Comparison of ENCODE assay signal across 22 cellular contexts in the genomic region with DNA sequence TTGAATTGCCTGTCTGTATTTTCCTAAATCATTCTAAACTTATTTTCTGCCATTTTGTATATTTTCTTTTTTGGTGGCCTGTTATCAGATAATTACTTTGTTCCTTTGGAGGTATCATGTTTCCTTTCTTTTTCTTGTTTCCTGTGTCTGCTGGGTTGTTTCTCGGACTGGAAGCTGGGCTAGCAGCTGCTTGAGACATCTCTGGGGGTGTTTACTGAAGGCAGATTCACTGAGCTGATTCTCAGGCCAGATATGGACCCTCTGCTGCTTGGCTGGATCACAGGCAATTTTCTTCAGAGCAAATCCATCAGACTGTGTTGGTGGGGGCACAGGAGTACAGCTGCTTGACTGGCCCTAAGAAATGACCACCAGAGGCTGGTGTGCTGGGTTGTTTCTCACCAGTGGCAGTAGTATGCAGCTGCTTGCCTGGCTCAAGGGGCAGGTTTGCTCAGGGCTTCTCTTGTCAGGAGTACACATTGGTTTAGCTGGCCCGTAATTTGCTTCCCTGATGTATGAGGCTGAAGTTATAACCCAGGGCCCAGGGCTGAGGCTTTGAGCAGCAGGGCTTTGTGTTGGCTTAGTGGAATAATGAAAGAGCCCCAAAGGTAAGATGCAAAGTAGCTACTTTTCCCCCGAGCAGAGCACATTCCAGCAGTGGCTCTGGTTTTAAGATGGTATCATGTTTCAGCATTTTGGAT.
DNase-seq lines count a peak whose midpoint lies in the region; ATAC-seq and TF ChIP-seq lines count a peak whose summit lies in the region.
"Had no signal": no experiment of that assay in that cellular context is flagged by ENCODE, and none has a peak within 500 bp of the region (broad histone marks: within the 10 kb centered on the region; RNA-seq: fewer than 3 reads in every experiment).

No MANE protein-coding gene starts in this region.

- no peak for TF ChIP-seq CTCF in neural crest cell (conservative IDR thresholded peaks at IDR 0.05)
- TF ChIP-seq CTCF in omental fat pad (IDR thresholded peaks at IDR 0.05), result no peak
- TF ChIP-seq CTCF in CD4-positive, alpha-beta T cell (IDR thresholded peaks at IDR 0.05), result no peak

- H3K27me3 ChIP-seq in ectodermal cell (ENCODE audit: control insufficient read depth, insufficient read depth, low read length, poor library complexity, severe bottlenecking), result no peaks in the 10 kb centered on the region
- H3K27me3 ChIP-seq in CD4-positive, alpha-beta T cell (ENCODE audit: control insufficient read depth, insufficient read depth, low read length), result no peaks in the 10 kb centered on the region
- H3K27me3 ChIP-seq: tibial artery had no signal

- DNase-seq in ELF-1 (ENCODE audit: low read depth, low spot score) (peak; percentile 19), M059J (ENCODE audit: low read depth) (peak; percentile 0), neural crest cell (ENCODE audit: low read depth, low spot score) (no peak), omental fat pad (ENCODE audit: low spot score) (no peak), ACHN (no peak)
- DNase-seq in CD4-positive, alpha-beta T cell, result no peak
- DNase-seq in activated CD4-positive, alpha-beta T cell treated with anti-CD3 and anti-CD28 coated beads for 1 hour, result no peak
- DNase-seq: activated CD4-positive, alpha-beta T cell treated with anti-CD3 and anti-CD28 coated beads for 36 hours; activated naive CD8-positive, alpha-beta T cell treated with anti-CD3 and anti-CD28 coated beads, Interleukin-2, amount 50 U/mL, for 24 hours; DND-41; HCEC 1CT; immature natural killer cell; Karpas-422; mammary epithelial cell; naive thymus-derived CD4-positive, alpha-beta T cell; NCI-H526 treated with DMSO at 0.1 percent for 48 hours; T1000; tibial artery had no signal

- ATAC-seq in omental fat pad (ENCODE audit: low FRiP score), result no peak
- no peak for ATAC-seq in CD4-positive, alpha-beta T cell (ENCODE audit: poor library complexity)
- ATAC-seq: activated CD4-positive, alpha-beta T cell treated with anti-CD3 and anti-CD28 coated beads for 36 hours; activated naive CD8-positive, alpha-beta T cell treated with anti-CD3 and anti-CD28 coated beads, Interleukin-2, amount 50 U/mL, for 24 hours; naive thymus-derived CD4-positive, alpha-beta T cell; stimulated activated effector memory CD8-positive, alpha-beta T cell treated with anti-CD3 and anti-CD28 coated beads, Interleukin-12 subunit alpha, Interleukin-12 subunit beta, amount 100 ng/mL, for 72 hours had no signal

- POLR2A ChIA-PET in CD4-positive, alpha-beta T cell (lab: Charles Lee), result no interaction called here

- H3K4me3 Mint-ChIP-seq in neural crest cell, result no peak overlapping the region
- H3K4me3 Mint-ChIP-seq in CD4-positive, alpha-beta T cell, result no peak overlapping the region
- H3K4me3 Mint-ChIP-seq: activated CD4-positive, alpha-beta T cell treated with anti-CD3 and anti-CD28 coated beads for 36 hours; activated naive CD8-positive, alpha-beta T cell treated with anti-CD3 and anti-CD28 coated beads, Interleukin-2, amount 50 U/mL, for 24 hours; immature natural killer cell; naive thymus-derived CD4-positive, alpha-beta T cell; stimulated activated effector memory CD8-positive, alpha-beta T cell treated with anti-CD3 and anti-CD28 coated beads, Interleukin-12 subunit alpha, Interleukin-12 subunit beta, amount 100 ng/mL, for 72 hours had no signal

- intact Hi-C loops in CD4-positive, alpha-beta T cell (cut with DNase I, micrococcal nuclease), result no loop called here

- H3K27ac ChIP-seq in ectodermal cell (ENCODE audit: insufficient read depth, low read depth, low read length, poor library complexity, severe bottlenecking), result peak overlapping the region; percentile 50
- H3K27ac ChIP-seq in CD4-positive, alpha-beta T cell (ENCODE audit: low read depth, low read length), result no peak overlapping the region
- H3K27ac ChIP-seq: SK-N-MC, tibial artery had no signal

- H3K27ac Mint-ChIP-seq in neural crest cell (ENCODE audit: unreplicated experiment), result peak overlapping the region; percentile 70
- H3K27ac Mint-ChIP-seq in CD4-positive, alpha-beta T cell, result no peak overlapping the region
- H3K27ac Mint-ChIP-seq: activated CD4-positive, alpha-beta T cell treated with anti-CD3 and anti-CD28 coated beads for 36 hours; activated naive CD8-positive, alpha-beta T cell treated with anti-CD3 and anti-CD28 coated beads, Interleukin-2, amount 50 U/mL, for 24 hours; activated T-helper 2 cell treated with anti-CD3 and anti-CD28 coated beads, Interferon-gamma antibody, Interleukin-2, Interleukin-4, amounts not matched to agents 10 μg/mL and 5 μg/mL and 100 μg/mL, durations not matched to agents 14 hours and 24 hours and 36 hours; immature natural killer cell; naive thymus-derived CD4-positive, alpha-beta T cell; stimulated activated effector memory CD8-positive, alpha-beta T cell treated with anti-CD3 and anti-CD28 coated beads, Interleukin-12 subunit alpha, Interleukin-12 subunit beta, amount 100 ng/mL, for 72 hours had no signal

- no peaks in the 10 kb centered on the region for H3K9me3 ChIP-seq in ectodermal cell (ENCODE audit: control insufficient read depth, low read length)
- no peaks in the 10 kb centered on the region for H3K9me3 ChIP-seq in CD4-positive, alpha-beta T cell (ENCODE audit: control insufficient read depth, low read length)
- H3K9me3 ChIP-seq: tibial artery had no signal

- in situ Hi-C loops in ACHN (cut with HindIII; ENCODE audit: low pct_ligation_motif_present, low pct_unique_long_range_greater_than_20kb, low sequenced_read_pairs), result no loop called here

- peaks cover 10% of the 10 kb centered on the region for H3K4me1 ChIP-seq in ectodermal cell (ENCODE audit: control insufficient read depth, insufficient read depth, low read length)
- H3K4me1 ChIP-seq: tibial artery had no signal

- peaks cover 5% of the 10 kb centered on the region for H3K9me3 Mint-ChIP-seq in neural crest cell
- H3K9me3 Mint-ChIP-seq in CD4-positive, alpha-beta T cell, result peaks cover 9% of the 10 kb centered on the region

- no peaks in the 10 kb centered on the region for H3K36me3 ChIP-seq in ectodermal cell (ENCODE audit: control insufficient read depth, insufficient read depth, low read length)
- H3K36me3 ChIP-seq: tibial artery had no signal

- no peaks in the 10 kb centered on the region for H3K27me3 Mint-ChIP-seq in neural crest cell (ENCODE audit: low read depth)
- H3K27me3 Mint-ChIP-seq in CD4-positive, alpha-beta T cell, result no peaks in the 10 kb centered on the region
- H3K27me3 Mint-ChIP-seq: activated CD4-positive, alpha-beta T cell treated with anti-CD3 and anti-CD28 coated beads for 36 hours; activated naive CD8-positive, alpha-beta T cell treated with anti-CD3 and anti-CD28 coated beads, Interleukin-2, amount 50 U/mL, for 24 hours; naive thymus-derived CD4-positive, alpha-beta T cell had no signal

- peaks cover 10% of the 10 kb centered on the region for H3K4me1 Mint-ChIP-seq in neural crest cell
- H3K4me1 Mint-ChIP-seq in CD4-positive, alpha-beta T cell (ENCODE audit: low read depth), result no peaks in the 10 kb centered on the region
- H3K4me1 Mint-ChIP-seq: activated CD4-positive, alpha-beta T cell treated with anti-CD3 and anti-CD28 coated beads for 36 hours; activated naive CD8-positive, alpha-beta T cell treated with anti-CD3 and anti-CD28 coated beads, Interleukin-2, amount 50 U/mL, for 24 hours; immature natural killer cell; naive thymus-derived CD4-positive, alpha-beta T cell; stimulated activated effector memory CD8-positive, alpha-beta T cell treated with anti-CD3 and anti-CD28 coated beads, Interleukin-12 subunit alpha, Interleukin-12 subunit beta, amount 100 ng/mL, for 72 hours had no signal

- CTCF ChIA-PET in CD4-positive, alpha-beta T cell (lab: Charles Lee), result no interaction called here

- no peak overlapping the region for H3K4me3 ChIP-seq in ectodermal cell (ENCODE audit: insufficient read depth, low read depth, low read length)
- H3K4me3 ChIP-seq: SK-N-MC, tibial artery had no signal

- peaks cover 2% of the 10 kb centered on the region for H3K36me3 Mint-ChIP-seq in neural crest cell (ENCODE audit: low read depth)
- no peaks in the 10 kb centered on the region for H3K36me3 Mint-ChIP-seq in CD4-positive, alpha-beta T cell (ENCODE audit: low read depth)
- H3K36me3 Mint-ChIP-seq: immature natural killer cell; naive thymus-derived CD4-positive, alpha-beta T cell; stimulated activated effector memory CD8-positive, alpha-beta T cell treated with anti-CD3 and anti-CD28 coated beads, Interleukin-12 subunit alpha, Interleukin-12 subunit beta, amount 100 ng/mL, for 72 hours had no signal

- 54 to 56% methylated on average over 3 of the region's 3 CpGs for WGBS in ectodermal cell, 2 experiments

Comparison
In these comparisons a context has a peak if more than half of its experiments do, and no peak if none do; other contexts are left out.
1. DNase-seq: peak in ELF-1 (single experiment) and M059J (single experiment); none in neural crest cell (single experiment), omental fat pad (single experiment), CD4-positive, alpha-beta T cell (0 of 10), ACHN (single experiment) and activated CD4-positive, alpha-beta T cell treated with anti-CD3 and anti-CD28 coated beads for 1 hour (single experiment).